8 cellular contexts compared by ENCODE assay signal in the genomic region with DNA sequence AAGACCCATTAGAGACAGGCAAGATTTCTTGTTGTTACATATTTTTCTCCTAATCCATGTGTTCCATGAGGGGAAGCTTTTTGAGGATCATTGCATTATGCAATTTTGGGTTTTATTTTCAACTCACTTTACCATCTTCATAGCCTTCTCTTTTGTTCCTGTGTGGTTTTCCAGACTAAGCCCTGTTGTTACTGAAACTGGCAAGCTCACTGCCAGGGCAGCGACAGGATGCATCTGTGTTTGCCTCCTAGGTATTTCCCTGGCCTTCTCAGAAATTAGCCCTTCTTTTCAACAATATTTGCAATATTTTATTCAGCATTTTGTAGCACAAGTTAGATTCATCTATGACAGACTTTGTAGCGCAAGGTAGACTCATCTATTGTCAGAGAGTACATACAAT.
"Had no signal": no experiment of that assay in that cellular context is flagged by ENCODE, and none has a peak within 500 bp of the region (broad histone marks: within the 10 kb centered on the region; RNA-seq: fewer than 3 reads in every experiment).

No MANE protein-coding gene starts in this region.

- H3K4me3 ChIP-seq: K562 had no signal

- H3K9ac ChIP-seq: KMS-11 had no signal

- H3K36me3 Mint-ChIP-seq: IgD-negative memory B cell had no signal

- ATAC-seq: HepG2, K562 had no signal

- H3K27ac ChIP-seq: HL-60, KMS-11 had no signal

- H3K4me2 ChIP-seq: KMS-11 had no signal

- H3K4me3 Mint-ChIP-seq: IgD-negative memory B cell had no signal

- DNase-seq: IMR-90, KBM-7, KG1 had no signal

- H3K27ac Mint-ChIP-seq: IgD-negative memory B cell had no signal
